ENCODE assay signal across 9 cellular contexts in the genomic region with DNA sequence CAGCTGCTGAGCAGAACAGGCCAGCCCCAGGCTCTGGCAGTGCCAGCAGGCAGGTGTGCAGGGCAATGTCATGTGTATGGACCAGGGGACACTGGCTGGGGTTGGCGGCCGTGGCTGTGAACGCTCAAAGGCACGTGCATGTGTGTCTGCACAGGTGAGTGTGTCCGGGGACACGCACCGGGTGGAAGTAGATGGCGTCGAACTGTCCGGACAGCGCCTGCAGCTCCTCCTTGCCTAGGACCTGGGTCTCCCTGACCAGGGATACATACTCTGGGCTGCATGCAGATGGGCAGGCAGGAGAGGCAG. TPM values are rescaled to one million over a fixed set of nuclear protein-coding genes. Genes with fewer than 3 reads are reported as not detected.
DNase-seq lines count a peak whose midpoint lies in the region; ATAC-seq and TF ChIP-seq lines count a peak whose summit lies in the region.
"Had no signal": no experiment of that assay in that cellular context is flagged by ENCODE, and none has a peak within 500 bp of the region (broad histone marks: within the 10 kb centered on the region; RNA-seq: fewer than 3 reads in every experiment).

No MANE protein-coding gene starts in this region.

- H3K27ac ChIP-seq in DOHH2 (ENCODE audit: low read depth, low read length), result no peak overlapping the region
- no peak overlapping the region for H3K27ac ChIP-seq in PC-9
- H3K27ac ChIP-seq in esophagus (ENCODE audit: low read depth in 2 of 2, low read length in 1 of 2), result no peak overlapping the region

- H3K36me3 ChIP-seq in DOHH2 (ENCODE audit: control insufficient read depth, low read length), result peaks cover 40% of the 10 kb centered on the region
- 0 out of 2 replicates have a peak, but pooled peaks cover 18% of the 10 kb centered on the region for H3K36me3 ChIP-seq in PC-9 (ENCODE audit: low read depth)
- peaks cover 0 to 24% of the 10 kb centered on the region in 2 donors for H3K36me3 ChIP-seq in esophagus (ENCODE audit: control insufficient read depth in 2 of 2, insufficient read depth in 2 of 2, low read length in 1 of 2)

- intact Hi-C loops in PC-9 (cut with micrococcal nuclease; ENCODE audit: unreplicated experiment), result loop anchor here (5.0 kb wide), 1 partner anchor 372 kb away; no protein-coding TSS in a partner anchor

- CTCF ChIA-PET in PC-9 (lab: Charles Lee), result interaction anchor here (0.6 to 0.7 kb wide), 2 partner anchors 323 to 371 kb away, joined by 3 to 12 read pairs; no protein-coding TSS in a partner anchor

- peaks cover 1% of the 10 kb centered on the region for H3K36me3 Mint-ChIP-seq in progenitor cell of endocrine pancreas (ENCODE audit: insufficient read depth)

- no TSS peak for BruUV-seq in PC-9 (replicated peaks; lab: Mats Ljungman, UMichigan)

- no peaks in the 10 kb centered on the region for H3K9me3 Mint-ChIP-seq in progenitor cell of endocrine pancreas (ENCODE audit: low read depth)

- H3K9me2 ChIP-seq in DOHH2 (replicated peaks; ENCODE audit: control insufficient read depth, low read length) (no peaks in the 10 kb centered on the region), PC-9 (ENCODE audit: insufficient read depth) (no peaks in the 10 kb centered on the region)

- H3K4me1 ChIP-seq in DOHH2 (ENCODE audit: control insufficient read depth, low read length) (peaks cover 41% of the 10 kb centered on the region), PC-9 (replicated peaks; ENCODE audit: insufficient read depth) (peaks cover 26% of the 10 kb centered on the region), esophagus (ENCODE audit: control insufficient read depth in 2 of 2, insufficient read depth in 2 of 2, low read length in 1 of 2) (peaks cover 15 to 38% of the 10 kb centered on the region in 2 donors)

- H3K4me3 Mint-ChIP-seq in progenitor cell of endocrine pancreas (ENCODE audit: low read depth), result peak overlapping the region; percentile 78

- H3K27ac Mint-ChIP-seq in progenitor cell of endocrine pancreas, result peak overlapping the region; percentile 49

- no peaks in the 10 kb centered on the region for H3K27me3 Mint-ChIP-seq in progenitor cell of endocrine pancreas

- ATAC-seq in GM18520 (IDR thresholded peaks at IDR 0.05; ENCODE audit: unreplicated experiment), result no peak
- ATAC-seq in HG03469 (IDR thresholded peaks at IDR 0.05; ENCODE audit: unreplicated experiment), result no peak

- POLR2A ChIA-PET in PC-9 (lab: Charles Lee; ENCODE audit: unreplicated experiment), result no interaction called here

- TF ChIP-seq CTCF in DOHH2 (IDR thresholded peaks at IDR 0.05; ENCODE audit: low read depth, low read length, poor library complexity, severe bottlenecking) (no peak), PC-9 (conservative IDR thresholded peaks at IDR 0.05) (no peak), progenitor cell of endocrine pancreas (IDR thresholded peaks at IDR 0.05; ENCODE audit: unreplicated experiment) (no peak)

- no peaks in the 10 kb centered on the region for H3K27me3 ChIP-seq in DOHH2 (ENCODE audit: control insufficient read depth, low read length)
- H3K27me3 ChIP-seq in PC-9 (ENCODE audit: insufficient read depth, low read depth), result no peaks in the 10 kb centered on the region
- no peaks in the 10 kb centered on the region for H3K27me3 ChIP-seq in esophagus (ENCODE audit: control insufficient read depth in 1 of 2, insufficient read depth in 2 of 2, low read length in 2 of 2)

- H3K79me2 ChIP-seq in DOHH2 (ENCODE audit: control insufficient read depth, low read length) (peaks cover 32% of the 10 kb centered on the region), PC-9 (ENCODE audit: low read depth) (peaks cover 41% of the 10 kb centered on the region)

- peaks cover 5% of the 10 kb centered on the region for H3K4me1 Mint-ChIP-seq in progenitor cell of endocrine pancreas (ENCODE audit: low read depth)

- WGBS in esophagus, 2 donors, result 67% methylated on average over 11 of the region's 11 CpGs

- H3K4me2 ChIP-seq in DOHH2 (ENCODE audit: low read length), result peak overlapping the region; percentile 96
- peak overlapping the region; percentile 92 for H3K4me2 ChIP-seq in PC-9

- H3K9me3 ChIP-seq in DOHH2 (ENCODE audit: control insufficient read depth, insufficient read depth, low read length) (no peaks in the 10 kb centered on the region), PC-9 (ENCODE audit: insufficient read depth, low read depth) (no peaks in the 10 kb centered on the region), esophagus (ENCODE audit: control insufficient read depth in 2 of 2, insufficient read depth in 1 of 2, low read depth in 1 of 2, low read length in 1 of 2) (peaks cover 0 to 2% of the 10 kb centered on the region in 2 donors)

- no peak for DNase-seq in PC-9
- DNase-seq in progenitor cell of endocrine pancreas (ENCODE audit: low spot score, unreplicated experiment), result no peak
- no peak for DNase-seq in NCI-H1694 treated with DMSO at 0.1 percent for 48 hours (lab: John Stamatoyannopoulos, UW)
- DNase-seq in NCI-H2196 (lab: John Stamatoyannopoulos, UW; ENCODE audit: unreplicated experiment), result no peak
- DNase-seq: NCI-H446 had no signal

- peaks cover 7% of the 10 kb centered on the region for H3F3A ChIP-seq in DOHH2 (ENCODE audit: control insufficient read depth, insufficient read depth)
- H3F3A ChIP-seq in PC-9 (ENCODE audit: insufficient read depth, low read depth), result peaks cover 69% of the 10 kb centered on the region

- H4K20me1 ChIP-seq in DOHH2 (ENCODE audit: control insufficient read depth, insufficient read depth, low read depth, low read length), result peaks cover 3% of the 10 kb centered on the region; the same call in 1 of the 2 replicates
- peaks cover 42% of the 10 kb centered on the region for H4K20me1 ChIP-seq in PC-9 (ENCODE audit: insufficient read depth)

- peak overlapping the region; percentile 96 for H3K4me3 ChIP-seq in DOHH2 (ENCODE audit: low read length)
- H3K4me3 ChIP-seq in PC-9, result peak overlapping the region; percentile 84
- peak overlapping the region; percentile 16 to 55 for H3K4me3 ChIP-seq in esophagus (ENCODE audit: low read depth in 1 of 2, low read length in 2 of 2)

- H2AFZ ChIP-seq in PC-9, result no peak overlapping the region; the same call in 1 of the 2 replicates

RNA-seq across cellular contexts. Expression of a gene that starts 0.9 kb away (rescaled TPM):
- total RNA-seq in PC-9 (2021), result 80.5 and 101 TPM in 2 replicates
- 10 to 100 TPM; 22.0 to 42.4 TPM for polyA plus RNA-seq in esophagus
- total RNA-seq in progenitor cell of endocrine pancreas, result 73.8 and 81.5 TPM in 2 replicates

RNA-seq across cellular contexts. Expression of a gene that starts 5.4 kb away (rescaled TPM):
- total RNA-seq in PC-9 (2021), result 31.3 and 34.8 TPM in 2 replicates
- polyA plus RNA-seq in esophagus, result 10 to 100 TPM; 19.3 to 37.9 TPM
- total RNA-seq in progenitor cell of endocrine pancreas, result 62.0 and 70.9 TPM in 2 replicates

RNA-seq across cellular contexts. Expression of a gene that starts 11.3 kb away (rescaled TPM):
- 48.5 and 61.1 TPM in 2 replicates for total RNA-seq in PC-9 (2021)
- 1 to 10 TPM; 3.0 to 3.4 TPM for polyA plus RNA-seq in esophagus
- total RNA-seq in progenitor cell of endocrine pancreas, result 53.7 and 54.6 TPM in 2 replicates

RNA-seq across cellular contexts. Expression of a gene that starts 20.0 kb away (rescaled TPM):
- 5.5 and 10.0 TPM in 2 replicates for total RNA-seq in PC-9 (2021)
- 1 to 10 TPM; 5.4 to 6.1 TPM for polyA plus RNA-seq in esophagus
- total RNA-seq in progenitor cell of endocrine pancreas, result 2.3 and 2.7 TPM in 2 replicates

RNA-seq across cellular contexts. Expression of a gene that starts 49.4 kb away (rescaled TPM):
- total RNA-seq in PC-9 (2021) (27.4 and 36.2 TPM in 2 replicates), progenitor cell of endocrine pancreas (24.3 and 24.7 TPM in 2 replicates)
- 10 to 100 TPM; 23.0 to 35.9 TPM for polyA plus RNA-seq in esophagus

Comparison
In these comparisons a context has a peak if more than half of its experiments do, and no peak if none do; other contexts are left out.
1. H3K4me3 ChIP-seq: peak in every context shown above with its lines; median percentile 96 in DOHH2; 84 in PC-9; 36 in esophagus.